Comparison of ENCODE assay signal across 1 cellular context in the genomic region with DNA sequence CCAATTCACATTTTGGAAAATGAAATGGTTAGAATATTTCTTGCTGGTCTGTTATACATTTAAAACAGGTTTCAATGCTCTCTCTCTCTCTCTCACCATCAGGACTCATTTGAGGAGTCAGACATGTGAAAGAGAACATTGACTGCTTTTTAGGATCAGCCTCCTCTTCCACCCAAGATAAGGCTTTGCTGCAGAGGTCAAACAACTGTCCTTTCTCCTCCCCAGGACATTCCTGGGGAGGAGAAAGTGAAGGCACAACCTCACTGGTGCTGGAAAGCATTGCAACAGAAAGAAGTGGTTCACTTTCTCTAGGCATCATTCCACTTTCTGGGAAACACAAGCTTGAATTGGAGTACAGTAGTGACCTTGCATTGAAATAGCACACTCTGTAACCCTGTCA.
TF ChIP-seq lines count a peak whose summit lies in the region.

No MANE protein-coding gene starts in this region.

TF ChIP-seq in HepG2, 621 proteins besides CTCF, POLR2A, EP300 and RAD21 (continued from another document):
- TF ChIP-seq STAT5B (CRISPR knock-in tag; IDR thresholded peaks at IDR 0.05) = no peak
- no peak for TF ChIP-seq ZSCAN25 (CRISPR knock-in tag; IDR thresholded peaks at IDR 0.05)
- TF ChIP-seq, protein P1, sequence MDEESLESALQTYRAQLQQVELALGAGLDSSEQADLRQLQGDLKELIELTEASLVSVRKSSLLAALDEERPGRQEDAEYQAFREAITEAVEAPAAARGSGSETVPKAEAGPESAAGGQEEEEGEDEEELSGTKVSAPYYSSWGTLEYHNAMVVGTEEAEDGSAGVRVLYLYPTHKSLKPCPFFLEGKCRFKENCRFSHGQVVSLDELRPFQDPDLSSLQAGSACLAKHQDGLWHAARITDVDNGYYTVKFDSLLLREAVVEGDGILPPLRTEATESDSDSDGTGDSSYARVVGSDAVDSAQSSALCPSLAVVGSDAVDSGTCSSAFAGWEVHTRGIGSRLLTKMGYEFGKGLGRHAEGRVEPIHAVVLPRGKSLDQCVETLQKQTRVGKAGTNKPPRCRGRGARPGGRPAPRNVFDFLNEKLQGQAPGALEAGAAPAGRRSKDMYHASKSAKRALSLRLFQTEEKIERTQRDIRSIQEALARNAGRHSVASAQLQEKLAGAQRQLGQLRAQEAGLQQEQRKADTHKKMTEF (CRISPR knock-in tag; IDR thresholded peaks at IDR 0.05) = no peak
- no peak for TF ChIP-seq ADNP (CRISPR knock-in tag; IDR thresholded peaks at IDR 0.05)
TF ChIP-seq in HepG2: peak in this region for 0.
